Comparison of ENCODE assay signal across 1 cellular context in the genomic region with DNA sequence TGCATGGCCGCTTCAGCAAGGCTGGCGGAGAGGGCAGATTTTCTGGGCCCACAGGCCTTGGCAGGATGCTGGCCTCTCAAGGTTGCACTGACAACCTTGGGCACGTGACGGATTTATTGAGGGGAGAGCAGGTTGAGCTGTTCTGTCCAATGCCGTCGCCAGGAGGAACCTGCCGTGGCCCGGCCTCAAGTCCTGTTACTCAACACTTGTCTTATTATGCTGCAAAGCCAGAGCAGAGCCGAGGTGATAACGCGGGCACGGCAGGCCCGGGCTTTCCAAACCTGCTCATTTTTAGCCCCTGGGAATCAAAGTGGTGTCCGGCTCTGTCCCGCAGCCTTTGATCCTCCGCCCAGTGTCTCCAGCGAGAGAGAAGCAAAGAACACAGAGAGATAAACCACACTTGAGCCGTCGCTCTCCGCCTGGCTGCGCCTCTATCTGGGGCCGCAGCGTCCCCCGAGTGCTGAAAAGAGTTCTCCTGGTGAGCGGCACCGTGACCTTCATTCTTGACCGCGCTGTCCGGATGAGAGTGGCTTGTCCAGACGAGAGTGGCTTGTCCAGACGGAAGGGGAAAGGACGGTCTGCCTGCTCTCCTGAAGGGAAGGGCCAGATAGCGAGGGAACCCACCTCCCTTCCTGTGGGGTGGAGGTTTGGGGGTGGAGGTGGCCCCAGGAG.
TF ChIP-seq lines count a peak whose summit lies in the region.

No MANE protein-coding gene starts in this region.

TF ChIP-seq in HepG2, 621 proteins besides CTCF, POLR2A, EP300 and RAD21 (continued from another document and continues in another):
- TF ChIP-seq, protein P1, sequence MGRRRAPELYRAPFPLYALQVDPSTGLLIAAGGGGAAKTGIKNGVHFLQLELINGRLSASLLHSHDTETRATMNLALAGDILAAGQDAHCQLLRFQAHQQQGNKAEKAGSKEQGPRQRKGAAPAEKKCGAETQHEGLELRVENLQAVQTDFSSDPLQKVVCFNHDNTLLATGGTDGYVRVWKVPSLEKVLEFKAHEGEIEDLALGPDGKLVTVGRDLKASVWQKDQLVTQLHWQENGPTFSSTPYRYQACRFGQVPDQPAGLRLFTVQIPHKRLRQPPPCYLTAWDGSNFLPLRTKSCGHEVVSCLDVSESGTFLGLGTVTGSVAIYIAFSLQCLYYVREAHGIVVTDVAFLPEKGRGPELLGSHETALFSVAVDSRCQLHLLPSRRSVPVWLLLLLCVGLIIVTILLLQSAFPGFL (CRISPR knock-in tag; IDR thresholded peaks at IDR 0.05), result no peak
- TF ChIP-seq ZFP91 (CRISPR knock-in tag; IDR thresholded peaks at IDR 0.05; ENCODE audit: borderline replicate concordance) (peak; percentile 19; the same call in 1 of the 2 replicates), ZFYVE20 (CRISPR knock-in tag; IDR thresholded peaks at IDR 0.05; ENCODE audit: borderline replicate concordance, low read depth) (no peak), ARNT (IDR thresholded peaks at IDR 0.05) (no peak), ZNF556 (CRISPR knock-in tag; IDR thresholded peaks at IDR 0.05; ENCODE audit: borderline replicate concordance) (no peak), SMYD3 (CRISPR knock-in tag; IDR thresholded peaks at IDR 0.05) (0 out of 2 replicates have a peak, but pooled peaks have one; percentile 29), JUND (CRISPR knock-in tag; IDR thresholded peaks at IDR 0.05) (no peak), ZNF18 (CRISPR knock-in tag; IDR thresholded peaks at IDR 0.05; ENCODE audit: insufficient replicate concordance) (peak; percentile 51), CCDC6 (CRISPR knock-in tag; IDR thresholded peaks at IDR 0.05) (no peak), ZNF550 (CRISPR knock-in tag; IDR thresholded peaks at IDR 0.05; ENCODE audit: borderline replicate concordance) (no peak), SIN3B (IDR thresholded peaks at IDR 0.05; ENCODE audit: low read length) (no peak), GATAD2A (CRISPR knock-in tag; IDR thresholded peaks at IDR 0.05) (peak; percentile 55; the same call in 1 of the 2 replicates), ZC3H4 (CRISPR knock-in tag; IDR thresholded peaks at IDR 0.05; ENCODE audit: borderline replicate concordance) (no peak), MED1 (CRISPR knock-in tag; IDR thresholded peaks at IDR 0.05) (peak; percentile 45; the same call in 1 of the 2 replicates), ZBTB38 (CRISPR knock-in tag; IDR thresholded peaks at IDR 0.05) (peak; percentile 55), ZBTB7B (CRISPR knock-in tag; IDR thresholded peaks at IDR 0.05) (peak; percentile 83; the same call in 1 of the 2 replicates), HMG20B (CRISPR knock-in tag; conservative IDR thresholded peaks at IDR 0.05) (no peak; the same call in 1 of the 2 replicates), SIN3A (IDR thresholded peaks at IDR 0.05; ENCODE audit: borderline replicate concordance, low read depth, low read length) (no peak), NFYB (CRISPR knock-in tag; IDR thresholded peaks at IDR 0.05) (peak; percentile 22; the same call in 1 of the 2 replicates), ZNF589 (CRISPR knock-in tag; conservative IDR thresholded peaks at IDR 0.05) (no peak), ZNF883 (CRISPR knock-in tag; IDR thresholded peaks at IDR 0.05; ENCODE audit: not compliant biosample characterization) (no peak), KDM3A (CRISPR knock-in tag; IDR thresholded peaks at IDR 0.05; ENCODE audit: low read depth) (no peak), KMT2A (CRISPR knock-in tag; IDR thresholded peaks at IDR 0.05) (no peak), SP140L (CRISPR knock-in tag; IDR thresholded peaks at IDR 0.05; ENCODE audit: borderline replicate concordance) (no peak), KDM4B (CRISPR knock-in tag; IDR thresholded peaks at IDR 0.05) (no peak), NR2F2 (IDR thresholded peaks at IDR 0.05; ENCODE audit: borderline replicate concordance, low read depth) (no peak; the same call in 1 of the 2 replicates), ZNF543 (CRISPR knock-in tag; IDR thresholded peaks at IDR 0.05) (no peak)
- TF ChIP-seq, protein P2, sequence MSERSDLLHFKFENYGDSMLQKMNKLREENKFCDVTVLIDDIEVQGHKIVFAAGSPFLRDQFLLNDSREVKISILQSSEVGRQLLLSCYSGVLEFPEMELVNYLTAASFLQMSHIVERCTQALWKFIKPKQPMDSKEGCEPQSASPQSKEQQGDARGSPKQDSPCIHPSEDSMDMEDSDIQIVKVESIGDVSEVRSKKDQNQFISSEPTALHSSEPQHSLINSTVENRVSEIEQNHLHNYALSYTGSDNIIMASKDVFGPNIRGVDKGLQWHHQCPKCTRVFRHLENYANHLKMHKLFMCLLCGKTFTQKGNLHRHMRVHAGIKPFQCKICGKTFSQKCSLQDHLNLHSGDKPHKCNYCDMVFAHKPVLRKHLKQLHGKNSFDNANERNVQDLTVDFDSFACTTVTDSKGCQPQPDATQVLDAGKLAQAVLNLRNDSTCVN (CRISPR knock-in tag; IDR thresholded peaks at IDR 0.05; ENCODE audit: borderline replicate concordance), result no peak
- TF ChIP-seq, protein P3, sequence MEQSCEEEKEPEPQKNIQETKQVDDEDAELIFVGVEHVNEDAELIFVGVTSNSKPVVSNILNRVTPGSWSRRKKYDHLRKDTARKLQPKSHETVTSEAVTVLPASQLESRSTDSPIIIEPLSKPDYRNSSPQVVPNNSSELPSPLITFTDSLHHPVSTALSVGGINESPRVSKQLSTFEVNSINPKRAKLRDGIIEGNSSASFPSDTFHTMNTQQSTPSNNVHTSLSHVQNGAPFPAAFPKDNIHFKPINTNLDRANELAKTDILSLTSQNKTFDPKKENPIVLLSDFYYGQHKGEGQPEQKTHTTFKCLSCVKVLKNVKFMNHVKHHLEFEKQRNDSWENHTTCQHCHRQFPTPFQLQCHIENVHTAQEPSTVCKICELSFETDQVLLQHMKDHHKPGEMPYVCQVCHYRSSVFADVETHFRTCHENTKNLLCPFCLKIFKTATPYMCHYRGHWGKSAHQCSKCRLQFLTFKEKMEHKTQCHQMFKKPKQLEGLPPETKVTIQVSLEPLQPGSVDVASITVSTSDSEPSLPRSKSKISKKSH (CRISPR knock-in tag; IDR thresholded peaks at IDR 0.05; ENCODE audit: borderline replicate concordance), result no peak
- TF ChIP-seq, protein P4, sequence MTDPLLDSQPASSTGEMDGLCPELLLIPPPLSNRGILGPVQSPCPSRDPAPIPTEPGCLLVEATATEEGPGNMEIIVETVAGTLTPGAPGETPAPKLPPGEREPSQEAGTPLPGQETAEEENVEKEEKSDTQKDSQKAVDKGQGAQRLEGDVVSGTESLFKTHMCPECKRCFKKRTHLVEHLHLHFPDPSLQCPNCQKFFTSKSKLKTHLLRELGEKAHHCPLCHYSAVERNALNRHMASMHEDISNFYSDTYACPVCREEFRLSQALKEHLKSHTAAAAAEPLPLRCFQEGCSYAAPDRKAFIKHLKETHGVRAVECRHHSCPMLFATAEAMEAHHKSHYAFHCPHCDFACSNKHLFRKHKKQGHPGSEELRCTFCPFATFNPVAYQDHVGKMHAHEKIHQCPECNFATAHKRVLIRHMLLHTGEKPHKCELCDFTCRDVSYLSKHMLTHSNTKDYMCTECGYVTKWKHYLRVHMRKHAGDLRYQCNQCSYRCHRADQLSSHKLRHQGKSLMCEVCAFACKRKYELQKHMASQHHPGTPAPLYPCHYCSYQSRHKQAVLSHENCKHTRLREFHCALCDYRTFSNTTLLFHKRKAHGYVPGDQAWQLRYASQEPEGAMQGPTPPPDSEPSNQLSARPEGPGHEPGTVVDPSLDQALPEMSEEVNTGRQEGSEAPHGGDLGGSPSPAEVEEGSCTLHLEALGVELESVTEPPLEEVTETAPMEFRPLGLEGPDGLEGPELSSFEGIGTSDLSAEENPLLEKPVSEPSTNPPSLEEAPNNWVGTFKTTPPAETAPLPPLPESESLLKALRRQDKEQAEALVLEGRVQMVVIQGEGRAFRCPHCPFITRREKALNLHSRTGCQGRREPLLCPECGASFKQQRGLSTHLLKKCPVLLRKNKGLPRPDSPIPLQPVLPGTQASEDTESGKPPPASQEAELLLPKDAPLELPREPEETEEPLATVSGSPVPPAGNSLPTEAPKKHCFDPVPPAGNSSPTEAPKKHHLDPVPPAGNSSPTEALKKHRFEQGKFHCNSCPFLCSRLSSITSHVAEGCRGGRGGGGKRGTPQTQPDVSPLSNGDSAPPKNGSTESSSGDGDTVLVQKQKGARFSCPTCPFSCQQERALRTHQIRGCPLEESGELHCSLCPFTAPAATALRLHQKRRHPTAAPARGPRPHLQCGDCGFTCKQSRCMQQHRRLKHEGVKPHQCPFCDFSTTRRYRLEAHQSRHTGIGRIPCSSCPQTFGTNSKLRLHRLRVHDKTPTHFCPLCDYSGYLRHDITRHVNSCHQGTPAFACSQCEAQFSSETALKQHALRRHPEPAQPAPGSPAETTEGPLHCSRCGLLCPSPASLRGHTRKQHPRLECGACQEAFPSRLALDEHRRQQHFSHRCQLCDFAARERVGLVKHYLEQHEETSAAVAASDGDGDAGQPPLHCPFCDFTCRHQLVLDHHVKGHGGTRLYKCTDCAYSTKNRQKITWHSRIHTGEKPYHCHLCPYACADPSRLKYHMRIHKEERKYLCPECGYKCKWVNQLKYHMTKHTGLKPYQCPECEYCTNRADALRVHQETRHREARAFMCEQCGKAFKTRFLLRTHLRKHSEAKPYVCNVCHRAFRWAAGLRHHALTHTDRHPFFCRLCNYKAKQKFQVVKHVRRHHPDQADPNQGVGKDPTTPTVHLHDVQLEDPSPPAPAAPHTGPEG (CRISPR knock-in tag; IDR thresholded peaks at IDR 0.05), result no peak
- TF ChIP-seq, protein P5, sequence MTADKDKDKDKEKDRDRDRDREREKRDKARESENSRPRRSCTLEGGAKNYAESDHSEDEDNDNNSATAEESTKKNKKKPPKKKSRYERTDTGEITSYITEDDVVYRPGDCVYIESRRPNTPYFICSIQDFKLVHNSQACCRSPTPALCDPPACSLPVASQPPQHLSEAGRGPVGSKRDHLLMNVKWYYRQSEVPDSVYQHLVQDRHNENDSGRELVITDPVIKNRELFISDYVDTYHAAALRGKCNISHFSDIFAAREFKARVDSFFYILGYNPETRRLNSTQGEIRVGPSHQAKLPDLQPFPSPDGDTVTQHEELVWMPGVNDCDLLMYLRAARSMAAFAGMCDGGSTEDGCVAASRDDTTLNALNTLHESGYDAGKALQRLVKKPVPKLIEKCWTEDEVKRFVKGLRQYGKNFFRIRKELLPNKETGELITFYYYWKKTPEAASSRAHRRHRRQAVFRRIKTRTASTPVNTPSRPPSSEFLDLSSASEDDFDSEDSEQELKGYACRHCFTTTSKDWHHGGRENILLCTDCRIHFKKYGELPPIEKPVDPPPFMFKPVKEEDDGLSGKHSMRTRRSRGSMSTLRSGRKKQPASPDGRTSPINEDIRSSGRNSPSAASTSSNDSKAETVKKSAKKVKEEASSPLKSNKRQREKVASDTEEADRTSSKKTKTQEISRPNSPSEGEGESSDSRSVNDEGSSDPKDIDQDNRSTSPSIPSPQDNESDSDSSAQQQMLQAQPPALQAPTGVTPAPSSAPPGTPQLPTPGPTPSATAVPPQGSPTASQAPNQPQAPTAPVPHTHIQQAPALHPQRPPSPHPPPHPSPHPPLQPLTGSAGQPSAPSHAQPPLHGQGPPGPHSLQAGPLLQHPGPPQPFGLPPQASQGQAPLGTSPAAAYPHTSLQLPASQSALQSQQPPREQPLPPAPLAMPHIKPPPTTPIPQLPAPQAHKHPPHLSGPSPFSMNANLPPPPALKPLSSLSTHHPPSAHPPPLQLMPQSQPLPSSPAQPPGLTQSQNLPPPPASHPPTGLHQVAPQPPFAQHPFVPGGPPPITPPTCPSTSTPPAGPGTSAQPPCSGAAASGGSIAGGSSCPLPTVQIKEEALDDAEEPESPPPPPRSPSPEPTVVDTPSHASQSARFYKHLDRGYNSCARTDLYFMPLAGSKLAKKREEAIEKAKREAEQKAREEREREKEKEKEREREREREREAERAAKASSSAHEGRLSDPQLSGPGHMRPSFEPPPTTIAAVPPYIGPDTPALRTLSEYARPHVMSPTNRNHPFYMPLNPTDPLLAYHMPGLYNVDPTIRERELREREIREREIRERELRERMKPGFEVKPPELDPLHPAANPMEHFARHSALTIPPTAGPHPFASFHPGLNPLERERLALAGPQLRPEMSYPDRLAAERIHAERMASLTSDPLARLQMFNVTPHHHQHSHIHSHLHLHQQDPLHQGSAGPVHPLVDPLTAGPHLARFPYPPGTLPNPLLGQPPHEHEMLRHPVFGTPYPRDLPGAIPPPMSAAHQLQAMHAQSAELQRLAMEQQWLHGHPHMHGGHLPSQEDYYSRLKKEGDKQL (CRISPR knock-in tag; IDR thresholded peaks at IDR 0.05; ENCODE audit: low read depth), result no peak
- TF ChIP-seq, protein P6, sequence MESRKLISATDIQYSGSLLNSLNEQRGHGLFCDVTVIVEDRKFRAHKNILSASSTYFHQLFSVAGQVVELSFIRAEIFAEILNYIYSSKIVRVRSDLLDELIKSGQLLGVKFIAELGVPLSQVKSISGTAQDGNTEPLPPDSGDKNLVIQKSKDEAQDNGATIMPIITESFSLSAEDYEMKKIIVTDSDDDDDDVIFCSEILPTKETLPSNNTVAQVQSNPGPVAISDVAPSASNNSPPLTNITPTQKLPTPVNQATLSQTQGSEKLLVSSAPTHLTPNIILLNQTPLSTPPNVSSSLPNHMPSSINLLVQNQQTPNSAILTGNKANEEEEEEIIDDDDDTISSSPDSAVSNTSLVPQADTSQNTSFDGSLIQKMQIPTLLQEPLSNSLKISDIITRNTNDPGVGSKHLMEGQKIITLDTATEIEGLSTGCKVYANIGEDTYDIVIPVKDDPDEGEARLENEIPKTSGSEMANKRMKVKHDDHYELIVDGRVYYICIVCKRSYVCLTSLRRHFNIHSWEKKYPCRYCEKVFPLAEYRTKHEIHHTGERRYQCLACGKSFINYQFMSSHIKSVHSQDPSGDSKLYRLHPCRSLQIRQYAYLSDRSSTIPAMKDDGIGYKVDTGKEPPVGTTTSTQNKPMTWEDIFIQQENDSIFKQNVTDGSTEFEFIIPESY (CRISPR knock-in tag; IDR thresholded peaks at IDR 0.05), result no peak
